In the genomic region with DNA sequence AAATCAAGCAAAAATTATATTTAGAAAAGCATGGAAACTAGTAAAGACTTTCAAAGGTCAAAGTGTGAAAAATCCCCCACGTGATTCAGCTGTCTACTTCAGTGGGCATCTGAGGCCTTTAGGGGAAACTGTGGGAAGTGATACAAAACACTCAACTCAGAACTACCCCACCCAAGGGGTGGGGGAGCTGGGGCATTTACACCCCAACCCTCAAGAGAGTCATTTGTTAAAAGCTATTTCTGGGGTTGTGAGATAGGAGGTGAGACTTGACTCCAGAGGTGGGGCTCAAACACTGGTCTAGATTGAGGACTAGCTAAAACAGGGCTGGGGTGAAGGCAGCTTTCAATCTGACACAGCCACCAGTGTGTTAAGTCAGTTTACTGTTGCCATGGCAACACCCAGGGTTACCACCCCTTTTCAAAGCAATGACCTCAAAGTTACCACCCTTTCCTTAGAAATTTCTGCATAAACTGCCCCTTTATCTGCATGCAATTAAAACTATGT, we compare ENCODE assay signal across 12 cellular contexts. TPM values are rescaled to one million over a fixed set of nuclear protein-coding genes. Genes with fewer than 3 reads are reported as not detected.
DNase-seq lines count a peak whose midpoint lies in the region; ATAC-seq, FAIRE-seq and TF ChIP-seq lines count a peak whose summit lies in the region.
"Had no signal": no experiment of that assay in that cellular context is flagged by ENCODE, and none has a peak within 500 bp of the region (broad histone marks: within the 10 kb centered on the region; RNA-seq: fewer than 3 reads in every experiment).

No MANE protein-coding gene starts in this region.

- no peaks in the 10 kb centered on the region for H3K9me3 ChIP-seq in heart right ventricle

- no peaks in the 10 kb centered on the region for H3K4me1 ChIP-seq in heart right ventricle

- no peak overlapping the region for H3K27ac ChIP-seq in heart right ventricle
- H3K27ac ChIP-seq: cardiac muscle cell, SK-N-MC had no signal

- H3K27me3 ChIP-seq in heart right ventricle: peaks cover 0 to 24% (median 4%) of the 10 kb centered on the region in 7 donors
- H3K27me3 ChIP-seq: cardiac muscle cell had no signal

- no peaks in the 10 kb centered on the region for H3K9me3 Mint-ChIP-seq in activated T-helper 2 cell treated with anti-CD3 and anti-CD28 coated beads, Interferon-gamma antibody, Interleukin-2, Interleukin-4, amounts not matched to agents 10 μg/mL and 5 μg/mL and 100 μg/mL, durations not matched to agents 14 hours and 24 hours and 36 hours

- ATAC-seq in HG03442 (IDR thresholded peaks at IDR 0.05; ENCODE audit: unreplicated experiment) (peak; percentile 70), heart right ventricle (no peak)

- peak overlapping the region; percentile 75 for H3K27ac Mint-ChIP-seq in activated T-helper 2 cell treated with anti-CD3 and anti-CD28 coated beads, Interferon-gamma antibody, Interleukin-2, Interleukin-4, amounts not matched to agents 10 μg/mL and 5 μg/mL and 100 μg/mL, durations not matched to agents 14 hours and 24 hours and 36 hours

- intact Hi-C loops in activated T-helper 2 cell treated with anti-CD3 and anti-CD28 coated beads, Interferon-gamma antibody, Interleukin-2, Interleukin-4, amounts not matched to agents 10 μg/mL and 5 μg/mL and 100 μg/mL, durations not matched to agents 14 hours and 24 hours and 36 hours (cut with micrococcal nuclease): loop anchor here (2.0 kb wide), 1 partner anchor 14 kb away; no protein-coding TSS in a partner anchor
- intact Hi-C loops in heart right ventricle (cut with DNase I): no loop called here

- FAIRE-seq in GM19239 (lab: Jason Lieb, UNC): peak; percentile 39

- H3K36me3 Mint-ChIP-seq in activated T-helper 2 cell treated with anti-CD3 and anti-CD28 coated beads, Interferon-gamma antibody, Interleukin-2, Interleukin-4, amounts not matched to agents 10 μg/mL and 5 μg/mL and 100 μg/mL, durations not matched to agents 14 hours and 24 hours and 36 hours (ENCODE audit: low read depth): no peaks in the 10 kb centered on the region

- 60 to 68% methylated on average over 1 of the region's 1 CpG for WGBS in heart right ventricle, 2 donors

- H3K36me3 ChIP-seq in heart right ventricle: no peaks in the 10 kb centered on the region
- H3K36me3 ChIP-seq: cardiac muscle cell had no signal

- no peak for TF ChIP-seq CTCF in AG10803 (conservative IDR thresholded peaks at IDR 0.05; ENCODE audit: low read length)
- TF ChIP-seq CTCF in heart right ventricle (IDR thresholded peaks at IDR 0.05): no peak
- no peak for TF ChIP-seq CTCF in foreskin fibroblast (IDR thresholded peaks at IDR 0.05; ENCODE audit: low read depth, low read length)

- DNase-seq in AG10803 (ENCODE audit: low read depth) (peak; percentile 18), GM19239 (ENCODE audit: insufficient read length, low spot score) (no peak), NCI-H2196 (lab: John Stamatoyannopoulos, UW; ENCODE audit: unreplicated experiment) (no peak), heart right ventricle (no peak), foreskin fibroblast (no peak), SKM-1 treated with dmso at 0.1 percent for 144 hours (lab: John Stamatoyannopoulos, UW; ENCODE audit: unreplicated experiment) (no peak)
- peak; percentile 49 for DNase-seq in activated T-helper 2 cell treated with anti-CD3 and anti-CD28 coated beads, Interferon-gamma antibody, Interleukin-2, Interleukin-4, amounts not matched to agents 10 μg/mL and 5 μg/mL and 100 μg/mL, durations not matched to agents 14 hours and 24 hours and 36 hours (ENCODE audit: low spot score)
- DNase-seq: DMS79, islet precursor cell had no signal

- peaks cover 1% of the 10 kb centered on the region for H3K27me3 Mint-ChIP-seq in activated T-helper 2 cell treated with anti-CD3 and anti-CD28 coated beads, Interferon-gamma antibody, Interleukin-2, Interleukin-4, amounts not matched to agents 10 μg/mL and 5 μg/mL and 100 μg/mL, durations not matched to agents 14 hours and 24 hours and 36 hours (ENCODE audit: low read depth)

- no peak overlapping the region for H3K4me3 Mint-ChIP-seq in activated T-helper 2 cell treated with anti-CD3 and anti-CD28 coated beads, Interferon-gamma antibody, Interleukin-2, Interleukin-4, amounts not matched to agents 10 μg/mL and 5 μg/mL and 100 μg/mL, durations not matched to agents 14 hours and 24 hours and 36 hours (ENCODE audit: low read depth)

- H3K4me3 ChIP-seq in AG10803 (ENCODE audit: low read length) (no peak overlapping the region), heart right ventricle (no peak overlapping the region), foreskin fibroblast (ENCODE audit: low read depth in 1 of 2, low read length in 2 of 2) (no peak overlapping the region)
- H3K4me3 ChIP-seq: cardiac muscle cell, SK-N-MC had no signal

- peaks cover 35% of the 10 kb centered on the region for H3K4me1 Mint-ChIP-seq in activated T-helper 2 cell treated with anti-CD3 and anti-CD28 coated beads, Interferon-gamma antibody, Interleukin-2, Interleukin-4, amounts not matched to agents 10 μg/mL and 5 μg/mL and 100 μg/mL, durations not matched to agents 14 hours and 24 hours and 36 hours (ENCODE audit: low read depth)

RNA-seq across cellular contexts. Expression of gene GTSF1L, which starts 9.8 kb away (rescaled TPM):
- 0.48 TPM in 1 of 2 replicates, not detected in the other for total RNA-seq in activated T-helper 2 cell treated with anti-CD3 and anti-CD28 coated beads, Interferon-gamma antibody, Interleukin-2, Interleukin-4, amounts not matched to agents 10 μg/mL and 5 μg/mL and 100 μg/mL, durations not matched to agents 14 hours and 24 hours and 36 hours
- not detected for total RNA-seq in heart right ventricle
- polyA plus RNA-seq in heart right ventricle: not detected
- total RNA-seq: cardiac muscle cell had no signal
- polyA plus RNA-seq: cardiac muscle cell had no signal

Comparison
In these comparisons a context has a peak if more than half of its experiments do, and no peak if none do; other contexts are left out.
1. DNase-seq: peak in AG10803 (single experiment) and activated T-helper 2 cell treated with anti-CD3 and anti-CD28 coated beads, Interferon-gamma antibody, Interleukin-2, Interleukin-4, amounts not matched to agents 10 μg/mL and 5 μg/mL and 100 μg/mL, durations not matched to agents 14 hours and 24 hours and 36 hours (single experiment); none in GM19239 (single experiment), NCI-H2196 (single experiment), heart right ventricle (0 of 2), foreskin fibroblast (0 of 2) and SKM-1 treated with dmso at 0.1 percent for 144 hours (single experiment).